ENCODE assay signal across 16 cellular contexts in the genomic region with DNA sequence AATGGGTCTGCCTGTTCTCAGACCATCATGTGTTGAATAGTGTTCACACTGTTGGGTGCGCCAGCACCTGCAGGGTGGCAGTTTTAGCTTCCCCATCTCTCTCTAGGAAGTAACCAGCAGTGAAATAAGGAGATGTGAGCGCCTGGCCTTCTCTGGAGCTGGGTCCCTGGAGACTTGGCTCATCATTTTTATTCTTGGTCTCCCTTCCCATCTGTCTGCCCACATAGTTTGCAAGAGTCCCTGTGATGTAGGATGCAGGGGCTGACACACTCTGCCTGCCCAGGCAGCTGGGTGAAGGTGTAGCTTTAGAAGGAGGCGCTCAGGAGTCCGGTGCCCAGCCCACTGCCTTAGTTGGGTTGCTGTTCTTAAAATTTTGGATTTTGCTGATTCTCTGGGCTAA.
"Had no signal": no experiment of that assay in that cellular context is flagged by ENCODE, and none has a peak within 500 bp of the region (broad histone marks: within the 10 kb centered on the region; RNA-seq: fewer than 3 reads in every experiment).

No MANE protein-coding gene starts in this region.

- H3K36me3 ChIP-seq: breast epithelium, gastrocnemius medialis, thyroid gland had no signal

- H3K27ac Mint-ChIP-seq: activated CD4-positive, alpha-beta memory T cell treated with anti-CD3 and anti-CD28 coated beads, Interleukin-2, amount 10 ng/mL, durations not matched to agents 7 days and 5 days; activated naive CD4-positive, alpha-beta T cell treated with anti-CD3 and anti-CD28 coated beads, Interleukin-2, amount 50 U/mL, for 24 hours; activated T-cell treated with anti-CD3 and anti-CD28 coated beads, Interleukin-2, amount 50 U/mL, for 24 hours; memory B cell had no signal

- DNase-seq: activated CD4-positive, alpha-beta memory T cell treated with anti-CD3 and anti-CD28 coated beads, Interleukin-2, amount 10 ng/mL, durations not matched to agents 7 days and 5 days; activated CD4-positive, alpha-beta T cell treated with anti-CD3 and anti-CD28 coated beads for 48 hours; activated CD4-positive, CD25-positive, alpha-beta regulatory T cell; activated T-cell treated with anti-CD3 and anti-CD28 coated beads, Interleukin-2, amount 50 U/mL, for 24 hours; cerebellar nuclear complex; effector CD4-positive, alpha-beta T cell; gastrocnemius medialis; occipital lobe; stimulated activated CD4-positive, alpha-beta T cell treated with anti-CD3 and anti-CD28 coated beads, Interleukin-2, amount 100 ng/mL, for 24 hours; stimulated activated naive CD4-positive, alpha-beta T cell treated with Interleukin-2 at 50 U/mL for 16 hours; T-helper 9 cell had no signal

- H3K4me1 ChIP-seq: breast epithelium, gastrocnemius medialis had no signal

- H3K27me3 Mint-ChIP-seq: activated CD4-positive, alpha-beta memory T cell treated with anti-CD3 and anti-CD28 coated beads, Interleukin-2, amount 10 ng/mL, durations not matched to agents 7 days and 5 days; activated naive CD4-positive, alpha-beta T cell treated with anti-CD3 and anti-CD28 coated beads, Interleukin-2, amount 50 U/mL, for 24 hours; activated T-cell treated with anti-CD3 and anti-CD28 coated beads, Interleukin-2, amount 50 U/mL, for 24 hours had no signal

- H3K4me3 Mint-ChIP-seq: activated CD4-positive, alpha-beta memory T cell treated with anti-CD3 and anti-CD28 coated beads, Interleukin-2, amount 10 ng/mL, durations not matched to agents 7 days and 5 days; activated naive CD4-positive, alpha-beta T cell treated with anti-CD3 and anti-CD28 coated beads, Interleukin-2, amount 50 U/mL, for 24 hours; activated T-cell treated with anti-CD3 and anti-CD28 coated beads, Interleukin-2, amount 50 U/mL, for 24 hours; memory B cell had no signal

- ATAC-seq: gastrocnemius medialis had no signal

- H3K4me3 ChIP-seq: ascending aorta, breast epithelium, gastrocnemius medialis, thyroid gland had no signal

- H3K27ac ChIP-seq: ascending aorta, breast epithelium, gastrocnemius medialis, thyroid gland had no signal

- H3K4me1 Mint-ChIP-seq: activated CD4-positive, alpha-beta memory T cell treated with anti-CD3 and anti-CD28 coated beads, Interleukin-2, amount 10 ng/mL, durations not matched to agents 7 days and 5 days; memory B cell had no signal

- H3K36me3 Mint-ChIP-seq: memory B cell had no signal

- H3K9me3 Mint-ChIP-seq: activated CD4-positive, alpha-beta memory T cell treated with anti-CD3 and anti-CD28 coated beads, Interleukin-2, amount 10 ng/mL, durations not matched to agents 7 days and 5 days; activated naive CD4-positive, alpha-beta T cell treated with anti-CD3 and anti-CD28 coated beads, Interleukin-2, amount 50 U/mL, for 24 hours; activated T-cell treated with anti-CD3 and anti-CD28 coated beads, Interleukin-2, amount 50 U/mL, for 24 hours; memory B cell had no signal

- H3K27me3 ChIP-seq: ascending aorta, breast epithelium, gastrocnemius medialis, thyroid gland had no signal

- H3K9me3 ChIP-seq: ascending aorta, breast epithelium, gastrocnemius medialis, thyroid gland had no signal
